7 cellular contexts compared by ENCODE assay signal in the genomic region with DNA sequence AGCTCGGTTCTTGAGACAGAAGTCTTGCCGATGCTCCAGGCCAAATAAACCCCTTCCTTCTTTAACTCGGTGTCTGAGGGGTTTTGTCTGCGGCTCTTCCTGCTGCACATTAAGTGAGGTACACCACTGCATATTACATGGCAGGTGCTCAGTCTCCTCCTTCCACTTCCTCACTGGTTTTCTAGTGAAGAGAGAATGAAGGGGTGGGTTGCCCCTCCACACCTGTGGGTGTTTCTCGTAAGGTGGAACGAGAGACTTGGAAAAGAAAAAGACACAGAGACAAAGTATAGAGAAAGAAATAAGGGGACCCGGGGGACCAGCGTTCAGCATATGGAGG.
DNase-seq lines count a peak whose midpoint lies in the region; ATAC-seq, FAIRE-seq and TF ChIP-seq lines count a peak whose summit lies in the region.
"Not testable (repeated sequence)": the region's sequence is repeated elsewhere in the genome, so short reads cannot be mapped to it uniquely, and the experiment has no call there.

No MANE protein-coding gene starts in this region.

- H3K27ac Mint-ChIP-seq in IgD-negative memory B cell = peak overlapping the region; percentile 78 to 94 (median 91)
- peak overlapping the region; percentile 26 to 92 (median 73) for H3K27ac Mint-ChIP-seq in naive B cell

- H2AFZ ChIP-seq in SU-DHL-6 (ENCODE audit: low read depth, low read length, severe bottlenecking); hepatocyte: not testable (repeated sequence)

- not testable (repeated sequence) for H3F3A ChIP-seq in SU-DHL-6 (ENCODE audit: insufficient read depth)

- not testable (repeated sequence) for FAIRE-seq in A549 (lab: Jason Lieb, UNC)

- not testable (repeated sequence) for H3K4me3 ChIP-seq in A549; SU-DHL-6 (ENCODE audit: insufficient read depth, low read length, poor library complexity, severe bottlenecking); WERI-Rb-1 (ENCODE audit: low read depth, low read length); colonic mucosa; hepatocyte

- ATAC-seq in A549 = not testable (repeated sequence)
- peak in 1 of 2 donors; percentile 47 for ATAC-seq in naive B cell (ENCODE audit: low read depth in 2 of 2)

- not testable (repeated sequence) for H3K27me3 ChIP-seq in SU-DHL-6 (ENCODE audit: low read length); WERI-Rb-1 (ENCODE audit: insufficient read depth, low read depth, severe bottlenecking); colonic mucosa; hepatocyte

- 89% methylated on average over 7 of the region's 8 CpGs for WGBS in A549 (ENCODE audit: missing lambda C conversion rate)
- 93% methylated on average over 8 of the region's 8 CpGs for WGBS in hepatocyte (ENCODE audit: low lambda C conversion rate, missing lambda C conversion rate)

- peaks cover 28 to 34% (median 34%) of the 10 kb centered on the region in 3 donors for H3K4me1 Mint-ChIP-seq in IgD-negative memory B cell
- H3K4me1 Mint-ChIP-seq in naive B cell = peaks cover 25 to 35% (median 29%) of the 10 kb centered on the region in 3 donors

- H3K27ac ChIP-seq in A549 = peak overlapping the region in 1 of 2 experiments; percentile 63; a peak in 1 of 6 replicates
- H3K27ac ChIP-seq in SU-DHL-6 (ENCODE audit: low read depth, low read length) = not testable (repeated sequence)
- H3K27ac ChIP-seq in WERI-Rb-1 = peak overlapping the region; percentile 90; the same call in 1 of the 2 replicates
- peak overlapping the region; percentile 78 for H3K27ac ChIP-seq in colonic mucosa
- peak overlapping the region; percentile 80 for H3K27ac ChIP-seq in hepatocyte

- not testable (repeated sequence) for TF ChIP-seq EP300 in A549 (IDR thresholded peaks at IDR 0.05)

- H3K9me2 ChIP-seq in SU-DHL-6 (replicated peaks; ENCODE audit: insufficient read depth, low read length); hepatocyte (replicated peaks; ENCODE audit: insufficient read depth): not testable (repeated sequence)

- TF ChIP-seq RAD21 in A549 (conservative IDR thresholded peaks at IDR 0.05 in 1 of 2, IDR thresholded peaks at IDR 0.05 in 1 of 2) = not testable (repeated sequence)

- not testable (repeated sequence) for H3K9ac ChIP-seq in SU-DHL-6 (ENCODE audit: low read length)
- peak overlapping the region in 1 of 2 donors; percentile 67 for H3K9ac ChIP-seq in colonic mucosa (ENCODE audit: low read depth in 2 of 2, low read length in 2 of 2)

- H3K4me3 Mint-ChIP-seq in IgD-negative memory B cell = peak overlapping the region; percentile 54 to 93 (median 76)
- H3K4me3 Mint-ChIP-seq in naive B cell = peak overlapping the region; percentile 32 to 83 (median 63)

- TF ChIP-seq POLR2A in A549 (IDR thresholded peaks at IDR 0.05; ENCODE audit: low read length) = not testable (repeated sequence)

- H3K79me2 ChIP-seq in SU-DHL-6 (ENCODE audit: insufficient read depth, low read length); hepatocyte: not testable (repeated sequence)

- intact Hi-C loops in colonic mucosa (cut with DNase I) = loop anchor here (5.0 kb wide), 1 partner anchor 123 kb away; no protein-coding TSS in a partner anchor

- DNase-seq in A549 (ENCODE audit: low read depth in 1 of 2, low spot score in 1 of 2); WERI-Rb-1; colonic mucosa; hepatocyte (ENCODE audit: low spot score): not testable (repeated sequence)
- DNase-seq in naive B cell = peak; percentile 18

- not testable (repeated sequence) for H4K20me1 ChIP-seq in SU-DHL-6 (ENCODE audit: low read depth, low read length); hepatocyte (ENCODE audit: insufficient read depth, poor library complexity, severe bottlenecking)

- not testable (repeated sequence) for TF ChIP-seq CTCF in A549 (IDR thresholded peaks at IDR 0.05); SU-DHL-6 (IDR thresholded peaks at IDR 0.05; ENCODE audit: insufficient read depth, low read length, poor library complexity, severe bottlenecking); WERI-Rb-1 (IDR thresholded peaks at IDR 0.05; ENCODE audit: low read depth, low read length); colonic mucosa (IDR thresholded peaks at IDR 0.05); hepatocyte (IDR thresholded peaks at IDR 0.05; ENCODE audit: poor library complexity)

- peaks cover 13% of the 10 kb centered on the region; the same call in 2 of the 3 replicates for H3K4me1 ChIP-seq in A549
- H3K4me1 ChIP-seq in colonic mucosa = not testable (repeated sequence)
- peaks cover 11% of the 10 kb centered on the region for H3K4me1 ChIP-seq in hepatocyte (ENCODE audit: insufficient read depth)

- not testable (repeated sequence) for H3K9me3 Mint-ChIP-seq in IgD-negative memory B cell, naive B cell

- not testable (repeated sequence) for H3K36me3 ChIP-seq in SU-DHL-6 (ENCODE audit: low read length); WERI-Rb-1; colonic mucosa; hepatocyte (replicated peaks; ENCODE audit: insufficient read depth, low read depth)

- peak overlapping the region; percentile 55; the same call in 2 of the 3 replicates for H3K4me2 ChIP-seq in A549
- H3K4me2 ChIP-seq in SU-DHL-6 (ENCODE audit: low read depth, low read length, poor library complexity, severe bottlenecking) = peak overlapping the region; percentile 4
- H3K4me2 ChIP-seq in hepatocyte = peak overlapping the region; percentile 60

- not testable (repeated sequence) for H3K9me3 ChIP-seq in A549; SU-DHL-6 (ENCODE audit: insufficient read depth, low read length); WERI-Rb-1 (ENCODE audit: severe bottlenecking); colonic mucosa; hepatocyte (ENCODE audit: low read depth)

- H3K27me3 Mint-ChIP-seq in IgD-negative memory B cell = not testable (repeated sequence)
- H3K27me3 Mint-ChIP-seq in naive B cell = peaks cover 12 to 26% (median 20%) of the 10 kb centered on the region in 3 donors

- H3K36me3 Mint-ChIP-seq in IgD-negative memory B cell = not testable (repeated sequence)
- peaks cover 0 to 10% of the 10 kb centered on the region in 2 donors for H3K36me3 Mint-ChIP-seq in naive B cell

- CTCF ChIA-PET in A549 (lab: Yijun Ruan, JAX) = interaction anchor here (3.5 kb wide), 1 partner anchor 13 kb away, joined by 45 read pairs; no protein-coding TSS in a partner anchor

- POLR2A ChIA-PET in A549 (lab: Yijun Ruan, JAX) = not testable (repeated sequence)

Comparison
In these comparisons a context has a peak if more than half of its experiments do, and no peak if none do; other contexts are left out.
1. H3K4me2 ChIP-seq: peak in every context shown above with its lines; median percentile 60 in hepatocyte; 55 in A549; 4 in SU-DHL-6.